ENCODE assay signal across 8 cellular contexts in genomic region chr3:97763586-97764148, GRCh38. TPM values are rescaled to one million over a fixed set of nuclear protein-coding genes. Genes with fewer than 3 reads are reported as not detected.
DNase-seq lines count a peak whose midpoint lies in the region; ATAC-seq, FAIRE-seq and TF ChIP-seq lines count a peak whose summit lies in the region.

No MANE protein-coding gene starts in this region.

- no peaks in the 10 kb centered on the region for H3K9me3 ChIP-seq in endocrine pancreas (ENCODE audit: control insufficient read depth, low read length)
- H3K9me3 ChIP-seq in pancreas: no peaks in the 10 kb centered on the region

- peak overlapping the region in 3 of 4 donors; percentile 51 to 74 (median 58) for H3K27ac ChIP-seq in pancreas

- TF ChIP-seq CTCF in GM12865 (IDR thresholded peaks at IDR 0.05; ENCODE audit: insufficient read depth, low read depth, low read length, missing control alignments): no peak
- no peak for TF ChIP-seq CTCF in pancreas (IDR thresholded peaks at IDR 0.05)

- no peaks in the 10 kb centered on the region for H3K36me3 ChIP-seq in endocrine pancreas (ENCODE audit: control insufficient read depth, insufficient read depth, low read length)
- no peaks in the 10 kb centered on the region for H3K36me3 ChIP-seq in pancreas

- ATAC-seq in pancreas (no peak), GM18511 (IDR thresholded peaks at IDR 0.05; ENCODE audit: unreplicated experiment) (no peak), HG03039 (IDR thresholded peaks at IDR 0.05; ENCODE audit: unreplicated experiment) (no peak)

- H3K4me1 ChIP-seq in endocrine pancreas (ENCODE audit: control insufficient read depth, insufficient read depth, low read length) (peaks cover 15% of the 10 kb centered on the region), pancreas (peaks cover 9 to 27% (median 13%) of the 10 kb centered on the region in 3 donors)

- FAIRE-seq in pancreas (lab: Jason Lieb, UNC): no peak

- H3K4me3 ChIP-seq in GM12865 (ENCODE audit: low read depth, low read length) (peak overlapping the region; percentile 87), endocrine pancreas (ENCODE audit: control insufficient read depth, insufficient read depth, low read length) (peak overlapping the region; percentile 87), pancreas (peak overlapping the region; percentile 59 to 81 (median 68))

- intact Hi-C loops in pancreas (cut with DNase I): no loop called here

- peak overlapping the region; percentile 77 for H3K9ac ChIP-seq in endocrine pancreas (ENCODE audit: control insufficient read depth, insufficient read depth, low read length)

- H3K27me3 ChIP-seq in endocrine pancreas (ENCODE audit: control insufficient read depth, insufficient read depth, low read length): no peaks in the 10 kb centered on the region
- H3K27me3 ChIP-seq in pancreas: no peaks in the 10 kb centered on the region

- DNase-seq in GM12865 (ENCODE audit: low read depth) (peak; percentile 0), NCI-H524 treated with DMSO at 0.1 percent for 48 hours (lab: John Stamatoyannopoulos, UW) (peak; percentile 63), pancreas (no peak), GM19238 (ENCODE audit: insufficient read length, low spot score) (no peak), kidney tubule cell (ENCODE audit: low spot score) (no peak)

- 29 to 32% methylated on average over 11 of the region's 11 CpGs for WGBS in pancreas, 2 donors

RNA-seq across cellular contexts. Expression of gene ARL6, which starts 0.9 kb away (rescaled TPM):
- 1 to 10 TPM; 1.5 to 6.7 (median 2.8) TPM for total RNA-seq in pancreas
- polyA plus RNA-seq in pancreas: 1 to 10 TPM; 2.2 to 4.9 TPM

RNA-seq across cellular contexts. Expression of gene CRYBG3, which starts 58.1 kb away (rescaled TPM):
- 10 to 100 TPM in 5 of 6 donors, 1 to 10 TPM in 1; 9.2 to 15.2 (median 10.5) TPM for total RNA-seq in pancreas
- polyA plus RNA-seq in pancreas: 1 to 10 TPM; 3.1 to 5.4 TPM

Comparison
In these comparisons a context has a peak if more than half of its experiments do, and no peak if none do; other contexts are left out.
1. DNase-seq: peak in GM12865 (single experiment) and NCI-H524 treated with DMSO at 0.1 percent for 48 hours (single experiment); none in pancreas (0 of 6), GM19238 (single experiment) and kidney tubule cell (single experiment).
2. Peak in every context shown above with its lines, with median percentiles within 50 percentile points of each other: H3K4me3 ChIP-seq.